ENCODE assay signal across 17 cellular contexts in the genomic region with DNA sequence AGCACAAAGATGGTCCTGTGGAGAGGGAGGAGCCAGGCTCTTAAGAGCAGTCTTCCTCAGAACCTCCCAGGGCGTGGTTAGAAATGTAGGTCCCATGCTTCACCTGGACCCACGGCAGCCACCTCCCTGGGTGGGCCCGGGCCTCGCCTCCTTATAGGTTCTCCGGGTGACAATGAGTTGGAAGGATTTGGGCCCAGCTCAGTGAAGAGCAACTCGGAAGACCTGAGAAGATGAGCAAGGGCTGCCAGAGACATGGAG.
"Had no signal": no experiment of that assay in that cellular context is flagged by ENCODE, and none has a peak within 500 bp of the region (broad histone marks: within the 10 kb centered on the region; RNA-seq: fewer than 3 reads in every experiment).

No MANE protein-coding gene starts in this region.

- DNase-seq: colonic mucosa; dermis blood vessel endothelial cell; heart right ventricle; islet precursor cell; mammary epithelial cell; naive B cell; sigmoid colon; stimulated activated CD4-positive, alpha-beta T cell treated with anti-CD3 and anti-CD28 coated beads, Interleukin-2, amount 100 ng/mL, for 24 hours; stimulated activated CD4-positive, alpha-beta T cell treated with anti-CD3 and anti-CD28 coated beads, Interleukin-4, amount 100 ng/mL, for 4 hours; stimulated activated naive B cell treated with anti-CD40 and anti-IgM and Interleukin-4, amounts not matched to agents 10 μg/mL and 1 μg/mL and 100 μg/mL, for 72 hours; stimulated activated naive CD8-positive, alpha-beta T cell treated with anti-CD3 and anti-CD28 coated beads, Interleukin-15, amount 100 ng/mL, for 72 hours; testis had no signal

- H3K4me3 ChIP-seq: colonic mucosa, heart right ventricle, psoas muscle, sigmoid colon, skin epidermis, testis, tibial nerve had no signal

- ATAC-seq: heart right ventricle; left lobe of liver; psoas muscle; stimulated activated naive B cell treated with anti-CD40 and anti-IgM and Interleukin-4, amounts not matched to agents 10 μg/mL and 1 μg/mL and 100 μg/mL, for 72 hours; stimulated activated naive CD8-positive, alpha-beta T cell treated with anti-CD3 and anti-CD28 coated beads, Interleukin-15, amount 100 ng/mL, for 72 hours had no signal

- H3K9me3 ChIP-seq: colonic mucosa, heart right ventricle, neutrophil, psoas muscle, sigmoid colon, testis, tibial nerve had no signal

- H3K27me3 ChIP-seq: colonic mucosa, heart right ventricle, neutrophil, sigmoid colon, testis, tibial nerve had no signal

- H3K4me1 ChIP-seq: colonic mucosa had no signal

- H3K36me3 ChIP-seq: colonic mucosa, heart right ventricle, neutrophil, sigmoid colon, tibial nerve had no signal

- H3K27ac ChIP-seq: colonic mucosa, heart right ventricle, neutrophil, psoas muscle, sigmoid colon, skin epidermis, testis, tibial nerve had no signal
